Comparison of ENCODE assay signal across 8 cellular contexts in genomic region chr16:15950167-15950854, GRCh38. TPM values are rescaled to one million over a fixed set of nuclear protein-coding genes. Genes with fewer than 3 reads are reported as not detected.
DNase-seq lines count a peak whose midpoint lies in the region; TF ChIP-seq lines count a peak whose summit lies in the region.

No MANE protein-coding gene starts in this region.

- H3K36me3 ChIP-seq in ectodermal cell (ENCODE audit: control insufficient read depth, insufficient read depth, low read length), result no peaks in the 10 kb centered on the region

- H3K9me3 ChIP-seq in ectodermal cell (ENCODE audit: control insufficient read depth, low read length), result no peaks in the 10 kb centered on the region

- no peak for TF ChIP-seq CTCF in NB4 (IDR thresholded peaks at IDR 0.05; ENCODE audit: low read depth, low read length)

- 1% methylated on average over 18 of the region's 18 CpGs for WGBS in ectodermal cell, 2 experiments

- peak overlapping the region; percentile 78 for H3K27ac ChIP-seq in ectodermal cell (ENCODE audit: insufficient read depth, low read depth, low read length, poor library complexity, severe bottlenecking)

- peaks cover 6% of the 10 kb centered on the region for H3K27me3 ChIP-seq in ectodermal cell (ENCODE audit: control insufficient read depth, insufficient read depth, low read length, poor library complexity, severe bottlenecking)

- peak overlapping the region; percentile 92 for H3K27ac Mint-ChIP-seq in activated CD4-positive, alpha-beta T cell treated with anti-CD3 and anti-CD28 coated beads, Interleukin-2, amount 10 ng/mL, durations not matched to agents 7 days and 5 days

- peaks cover 9% of the 10 kb centered on the region for H3K4me1 ChIP-seq in ectodermal cell (ENCODE audit: control insufficient read depth, insufficient read depth, low read length)

- H3K4me1 Mint-ChIP-seq in activated CD4-positive, alpha-beta T cell treated with anti-CD3 and anti-CD28 coated beads, Interleukin-2, amount 10 ng/mL, durations not matched to agents 7 days and 5 days, result peaks cover 47% of the 10 kb centered on the region

- no peaks in the 10 kb centered on the region for H3K27me3 Mint-ChIP-seq in activated CD4-positive, alpha-beta T cell treated with anti-CD3 and anti-CD28 coated beads, Interleukin-2, amount 10 ng/mL, durations not matched to agents 7 days and 5 days

- no peak for TF ChIP-seq POLR2A in NB4 (IDR thresholded peaks at IDR 0.05; ENCODE audit: extremely low read depth, insufficient read length)

- peak overlapping the region; percentile 97 for H3K4me3 Mint-ChIP-seq in activated CD4-positive, alpha-beta T cell treated with anti-CD3 and anti-CD28 coated beads, Interleukin-2, amount 10 ng/mL, durations not matched to agents 7 days and 5 days

- no peaks in the 10 kb centered on the region for H3K9me3 Mint-ChIP-seq in activated CD4-positive, alpha-beta T cell treated with anti-CD3 and anti-CD28 coated beads, Interleukin-2, amount 10 ng/mL, durations not matched to agents 7 days and 5 days

- peak; percentile 70 for DNase-seq in NB4 (ENCODE audit: low read depth)
- DNase-seq in activated CD4-positive, alpha-beta T cell treated with anti-CD3 and anti-CD28 coated beads, Interleukin-2, amount 10 ng/mL, durations not matched to agents 7 days and 5 days, result peak; percentile 41
- DNase-seq in medulla oblongata (ENCODE audit: extremely low spot score), result peak; percentile 31
- peak; percentile 37 to 65 (median 55) for DNase-seq in stimulated activated naive CD4-positive, alpha-beta T cell (lab: John Stamatoyannopoulos, UW)
- no peak for DNase-seq in ureter (ENCODE audit: low spot score)
- no peak for DNase-seq in DMS114 treated with DMSO at 0.1 percent for 48 hours (lab: John Stamatoyannopoulos, UW; ENCODE audit: unreplicated experiment)

- H3K36me3 Mint-ChIP-seq in activated CD4-positive, alpha-beta T cell treated with anti-CD3 and anti-CD28 coated beads, Interleukin-2, amount 10 ng/mL, durations not matched to agents 7 days and 5 days (ENCODE audit: low read depth), result peaks cover 22% of the 10 kb centered on the region

- peak overlapping the region; percentile 80 for H3K4me3 ChIP-seq in GM08714 (ENCODE audit: low read length)
- peak overlapping the region; percentile 79 for H3K4me3 ChIP-seq in NB4 (ENCODE audit: low read depth, low read length)
- H3K4me3 ChIP-seq in ectodermal cell (ENCODE audit: insufficient read depth, low read depth, low read length), result peak overlapping the region; percentile 80

- CTCF ChIA-PET in activated CD4-positive, alpha-beta T cell treated with anti-CD3 and anti-CD28 coated beads, Interleukin-2, amount 10 ng/mL, durations not matched to agents 7 days and 5 days (lab: Charles Lee), result interaction anchor here (1.0 to 2.5 kb wide), 5 partner anchors 9 to 77 kb away, joined by 3 to 9 read pairs (median 4); no protein-coding TSS in a partner anchor

- POLR2A ChIA-PET in activated CD4-positive, alpha-beta T cell treated with anti-CD3 and anti-CD28 coated beads, Interleukin-2, amount 10 ng/mL, durations not matched to agents 7 days and 5 days (lab: Charles Lee), result interaction anchor here (1.1 kb wide), 1 partner anchor 9 kb away, joined by 11 read pairs; no protein-coding TSS in a partner anchor

RNA-seq across cellular contexts. Expression of gene ABCC1, which starts 0.9 kb away (rescaled TPM):
- total RNA-seq in activated CD4-positive, alpha-beta T cell treated with anti-CD3 and anti-CD28 coated beads, Interleukin-2, amount 10 ng/mL, durations not matched to agents 7 days and 5 days, result 10 to 100 TPM; 51.7 to 55.2 TPM
- 41.7 TPM for polyA plus RNA-seq in ectodermal cell (2013, experiment 1 of 4)
- polyA plus RNA-seq in ectodermal cell (2013, experiment 2 of 4), result 47.0 TPM
- 31.2 TPM for polyA plus RNA-seq in ectodermal cell (2013, experiment 3 of 4)
- 36.4 TPM for polyA plus RNA-seq in ectodermal cell (2013, experiment 4 of 4)
- total RNA-seq in ureter, result 46.9 TPM

Comparison
In these comparisons a context has a peak if more than half of its experiments do, and no peak if none do; other contexts are left out.
1. DNase-seq: peak in NB4 (single experiment), activated CD4-positive, alpha-beta T cell treated with anti-CD3 and anti-CD28 coated beads, Interleukin-2, amount 10 ng/mL, durations not matched to agents 7 days and 5 days (single experiment), medulla oblongata (single experiment) and stimulated activated naive CD4-positive, alpha-beta T cell (6 of 6); none in ureter (single experiment) and DMS114 treated with DMSO at 0.1 percent for 48 hours (single experiment).
2. Peak in every context shown above with its lines, with median percentiles within 50 percentile points of each other: H3K4me3 ChIP-seq.